ENCODE assay signal across 9 cellular contexts in genomic region chr2:219010162-219010756, GRCh38. TPM values are rescaled to one million over a fixed set of nuclear protein-coding genes. Genes with fewer than 3 reads are reported as not detected.
A peak's percentile ranks its signal among the peaks of the same experiment; 100 is the strongest.
DNase-seq lines count a peak whose midpoint lies in the region; ATAC-seq and TF ChIP-seq lines count a peak whose summit lies in the region.
"Had no signal": no experiment of that assay in that cellular context is flagged by ENCODE, and none has a peak within 500 bp of the region (broad histone marks: within the 10 kb centered on the region; RNA-seq: fewer than 3 reads in every experiment).

No MANE protein-coding gene starts in this region.

- TF ChIP-seq CTCF in HFFc6 (IDR thresholded peaks at IDR 0.05): peak; percentile 51; the same call in 1 of the 2 replicates
- TF ChIP-seq CTCF in suprapubic skin (IDR thresholded peaks at IDR 0.05): peak in 1 of 2 donors; percentile 31

- H3K36me3 Mint-ChIP-seq in HFFc6 (ENCODE audit: low read depth): no peaks in the 10 kb centered on the region
- no peaks in the 10 kb centered on the region for H3K36me3 Mint-ChIP-seq in activated CD8-positive, alpha-beta T cell treated with anti-CD3 and anti-CD28 coated beads, Interleukin-2, amount 10 ng/mL, durations not matched to agents 7 days and 5 days (ENCODE audit: low read depth)
- no peaks in the 10 kb centered on the region for H3K36me3 Mint-ChIP-seq in natural killer cell treated with Interleukin-12 subunit alpha and Interleukin-12 subunit beta and Interleukin-15 and Interleukin-18, amount 100 ng/mL, for 72 hours
- H3K36me3 Mint-ChIP-seq: CD4-positive, CD25-positive, alpha-beta regulatory T cell had no signal

- TF ChIP-seq POLR2A in GM18505 (IDR thresholded peaks at IDR 0.05; ENCODE audit: borderline replicate concordance, extremely low read depth, insufficient read depth, insufficient read length) (no peak), suprapubic skin (IDR thresholded peaks at IDR 0.05) (no peak)

- CTCF ChIA-PET in activated CD8-positive, alpha-beta T cell treated with anti-CD3 and anti-CD28 coated beads, Interleukin-2, amount 10 ng/mL, durations not matched to agents 7 days and 5 days (lab: Charles Lee): interaction anchor here (0.7 to 2.0 kb wide), 9 partner anchors 8 to 141 kb away, joined by 3 to 10 read pairs (median 3); no protein-coding TSS in a partner anchor

- no peaks in the 10 kb centered on the region for H3K9me3 Mint-ChIP-seq in HFFc6
- no peaks in the 10 kb centered on the region for H3K9me3 Mint-ChIP-seq in activated CD8-positive, alpha-beta T cell treated with anti-CD3 and anti-CD28 coated beads, Interleukin-2, amount 10 ng/mL, durations not matched to agents 7 days and 5 days (ENCODE audit: insufficient read depth)
- H3K9me3 Mint-ChIP-seq in natural killer cell treated with Interleukin-12 subunit alpha and Interleukin-12 subunit beta and Interleukin-15 and Interleukin-18, amount 100 ng/mL, for 72 hours: no peaks in the 10 kb centered on the region

- POLR2A ChIA-PET in activated CD8-positive, alpha-beta T cell treated with anti-CD3 and anti-CD28 coated beads, Interleukin-2, amount 10 ng/mL, durations not matched to agents 7 days and 5 days (lab: Charles Lee): no interaction called here

- H3K27me3 ChIP-seq in suprapubic skin: peaks cover 47% of the 10 kb centered on the region

- H3K27ac ChIP-seq in suprapubic skin: no peak overlapping the region

- no peak overlapping the region for H3K4me3 Mint-ChIP-seq in HFFc6
- H3K4me3 Mint-ChIP-seq in activated CD8-positive, alpha-beta T cell treated with anti-CD3 and anti-CD28 coated beads, Interleukin-2, amount 10 ng/mL, durations not matched to agents 7 days and 5 days: no peak overlapping the region
- H3K4me3 Mint-ChIP-seq in natural killer cell treated with Interleukin-12 subunit alpha and Interleukin-12 subunit beta and Interleukin-15 and Interleukin-18, amount 100 ng/mL, for 72 hours: no peak overlapping the region
- H3K4me3 Mint-ChIP-seq: CD4-positive, CD25-positive, alpha-beta regulatory T cell had no signal

- no peaks in the 10 kb centered on the region for H3K4me1 Mint-ChIP-seq in HFFc6 (ENCODE audit: low read depth)
- H3K4me1 Mint-ChIP-seq in activated CD8-positive, alpha-beta T cell treated with anti-CD3 and anti-CD28 coated beads, Interleukin-2, amount 10 ng/mL, durations not matched to agents 7 days and 5 days (ENCODE audit: low read depth): no peaks in the 10 kb centered on the region
- no peaks in the 10 kb centered on the region for H3K4me1 Mint-ChIP-seq in natural killer cell treated with Interleukin-12 subunit alpha and Interleukin-12 subunit beta and Interleukin-15 and Interleukin-18, amount 100 ng/mL, for 72 hours (ENCODE audit: low read depth in 2 of 2)
- H3K4me1 Mint-ChIP-seq: CD4-positive, CD25-positive, alpha-beta regulatory T cell had no signal

- no peak for TF ChIP-seq EP300 in suprapubic skin (IDR thresholded peaks at IDR 0.05)

- no peak overlapping the region for H3K27ac Mint-ChIP-seq in HFFc6
- H3K27ac Mint-ChIP-seq in activated CD8-positive, alpha-beta T cell treated with anti-CD3 and anti-CD28 coated beads, Interleukin-2, amount 10 ng/mL, durations not matched to agents 7 days and 5 days: no peak overlapping the region
- no peak overlapping the region for H3K27ac Mint-ChIP-seq in natural killer cell treated with Interleukin-12 subunit alpha and Interleukin-12 subunit beta and Interleukin-15 and Interleukin-18, amount 100 ng/mL, for 72 hours
- H3K27ac Mint-ChIP-seq: CD4-positive, CD25-positive, alpha-beta regulatory T cell had no signal

- H3K4me3 ChIP-seq in suprapubic skin: no peak overlapping the region

- H3K27me3 Mint-ChIP-seq in HFFc6 (ENCODE audit: insufficient read depth): peaks cover 42% of the 10 kb centered on the region
- peaks cover 14% of the 10 kb centered on the region for H3K27me3 Mint-ChIP-seq in activated CD8-positive, alpha-beta T cell treated with anti-CD3 and anti-CD28 coated beads, Interleukin-2, amount 10 ng/mL, durations not matched to agents 7 days and 5 days (ENCODE audit: low read depth)
- peaks cover 27 to 36% of the 10 kb centered on the region in 2 donors for H3K27me3 Mint-ChIP-seq in natural killer cell treated with Interleukin-12 subunit alpha and Interleukin-12 subunit beta and Interleukin-15 and Interleukin-18, amount 100 ng/mL, for 72 hours

- H3K36me3 ChIP-seq in suprapubic skin: no peaks in the 10 kb centered on the region

- DNase-seq in NCI-H1436 (lab: John Stamatoyannopoulos, UW) (peak; percentile 31), NCI-H1436 treated with DMSO at 0.1 percent for 48 hours (lab: John Stamatoyannopoulos, UW) (no peak), HFFc6 (peak; percentile 7), activated gamma-delta T cell treated with Interleukin-2 at 50 U/mL for 16 hours (no peak), suprapubic skin (ENCODE audit: low spot score in 2 of 2) (no peak)
- peak; percentile 42 for DNase-seq in activated CD8-positive, alpha-beta T cell treated with anti-CD3 and anti-CD28 coated beads, Interleukin-2, amount 10 ng/mL, durations not matched to agents 7 days and 5 days
- peak; percentile 56 for DNase-seq in natural killer cell treated with Interleukin-12 subunit alpha and Interleukin-12 subunit beta and Interleukin-15 and Interleukin-18, amount 100 ng/mL, for 72 hours (ENCODE audit: low spot score)

- 65% methylated on average over 6 of the region's 6 CpGs for WGBS in suprapubic skin

- no peaks in the 10 kb centered on the region for H3K4me1 ChIP-seq in suprapubic skin

- H3K9me3 ChIP-seq in suprapubic skin: no peaks in the 10 kb centered on the region

- peak; percentile 70 for ATAC-seq in activated CD8-positive, alpha-beta T cell treated with anti-CD3 and anti-CD28 coated beads, Interleukin-2, amount 10 ng/mL, durations not matched to agents 7 days and 5 days
- ATAC-seq in natural killer cell treated with Interleukin-12 subunit alpha and Interleukin-12 subunit beta and Interleukin-15 and Interleukin-18, amount 100 ng/mL, for 72 hours: peak in 1 of 2 donors; percentile 45
- no peak for ATAC-seq in GM18505 (IDR thresholded peaks at IDR 0.05; ENCODE audit: unreplicated experiment)

RNA-seq across cellular contexts. Expression of gene CRYBA2, which starts 17.0 kb away (rescaled TPM):
- not detected for total RNA-seq in HFFc6 (2021; fragmentation: NEBNext Ultra II Directional; extraction: Animal tissue kit (Norgen Biotek cat#: 25700))
- total RNA-seq in activated CD8-positive, alpha-beta T cell treated with anti-CD3 and anti-CD28 coated beads, Interleukin-2, amount 10 ng/mL, durations not matched to agents 7 days and 5 days: not detected
- total RNA-seq in natural killer cell treated with Interleukin-12 subunit alpha and Interleukin-12 subunit beta and Interleukin-15 and Interleukin-18, amount 100 ng/mL, for 72 hours: not detected
- not detected for total RNA-seq in suprapubic skin
- total RNA-seq: CD4-positive, CD25-positive, alpha-beta regulatory T cell had no signal

RNA-seq across cellular contexts. Expression of gene FEV, which starts 25.3 kb away (rescaled TPM):
- total RNA-seq in HFFc6 (2021; fragmentation: NEBNext Ultra II Directional; extraction: Animal tissue kit (Norgen Biotek cat#: 25700)): not detected
- not detected for total RNA-seq in activated CD8-positive, alpha-beta T cell treated with anti-CD3 and anti-CD28 coated beads, Interleukin-2, amount 10 ng/mL, durations not matched to agents 7 days and 5 days
- total RNA-seq in natural killer cell treated with Interleukin-12 subunit alpha and Interleukin-12 subunit beta and Interleukin-15 and Interleukin-18, amount 100 ng/mL, for 72 hours: not detected
- not detected for total RNA-seq in suprapubic skin
- total RNA-seq: CD4-positive, CD25-positive, alpha-beta regulatory T cell had no signal

RNA-seq across cellular contexts. Expression of gene CFAP65, which starts 31.1 kb away (rescaled TPM):
- not detected for total RNA-seq in HFFc6 (2021; fragmentation: NEBNext Ultra II Directional; extraction: Animal tissue kit (Norgen Biotek cat#: 25700))
- total RNA-seq in activated CD8-positive, alpha-beta T cell treated with anti-CD3 and anti-CD28 coated beads, Interleukin-2, amount 10 ng/mL, durations not matched to agents 7 days and 5 days: not detected
- total RNA-seq in natural killer cell treated with Interleukin-12 subunit alpha and Interleukin-12 subunit beta and Interleukin-15 and Interleukin-18, amount 100 ng/mL, for 72 hours: not detected
- not detected for total RNA-seq in suprapubic skin
- total RNA-seq: CD4-positive, CD25-positive, alpha-beta regulatory T cell had no signal

RNA-seq across cellular contexts. Expression of gene IHH, which starts 50.5 kb away (rescaled TPM):
- total RNA-seq in HFFc6 (2021; fragmentation: NEBNext Ultra II Directional; extraction: Animal tissue kit (Norgen Biotek cat#: 25700)): not detected
- total RNA-seq in activated CD8-positive, alpha-beta T cell treated with anti-CD3 and anti-CD28 coated beads, Interleukin-2, amount 10 ng/mL, durations not matched to agents 7 days and 5 days: not detected
- under 1 TPM in 1 of 2 donors, not detected in 1; 0.28 TPM for total RNA-seq in natural killer cell treated with Interleukin-12 subunit alpha and Interleukin-12 subunit beta and Interleukin-15 and Interleukin-18, amount 100 ng/mL, for 72 hours
- under 1 TPM in 2 of 4 donors, not detected in 2; 0.23 to 0.30 TPM for total RNA-seq in suprapubic skin
- total RNA-seq: CD4-positive, CD25-positive, alpha-beta regulatory T cell had no signal

RNA-seq across cellular contexts. Expression of gene CDK5R2, which starts 50.8 kb away (rescaled TPM):
- total RNA-seq in HFFc6 (2021; fragmentation: NEBNext Ultra II Directional; extraction: Animal tissue kit (Norgen Biotek cat#: 25700)): under 1 TPM in 4 of 6 experiments, not detected in 2; 0.07 to 0.15 (median 0.08) TPM
- not detected for total RNA-seq in activated CD8-positive, alpha-beta T cell treated with anti-CD3 and anti-CD28 coated beads, Interleukin-2, amount 10 ng/mL, durations not matched to agents 7 days and 5 days
- total RNA-seq in natural killer cell treated with Interleukin-12 subunit alpha and Interleukin-12 subunit beta and Interleukin-15 and Interleukin-18, amount 100 ng/mL, for 72 hours: not detected
- not detected for total RNA-seq in suprapubic skin
- total RNA-seq: CD4-positive, CD25-positive, alpha-beta regulatory T cell had no signal

Comparison
In these comparisons a context has a peak if more than half of its experiments do, and no peak if none do; other contexts are left out.
1. DNase-seq: peak in NCI-H1436 (single experiment), HFFc6 (single experiment), activated CD8-positive, alpha-beta T cell treated with anti-CD3 and anti-CD28 coated beads, Interleukin-2, amount 10 ng/mL, durations not matched to agents 7 days and 5 days (single experiment) and natural killer cell treated with Interleukin-12 subunit alpha and Interleukin-12 subunit beta and Interleukin-15 and Interleukin-18, amount 100 ng/mL, for 72 hours (single experiment); none in NCI-H1436 treated with DMSO at 0.1 percent for 48 hours (single experiment), activated gamma-delta T cell treated with Interleukin-2 at 50 U/mL for 16 hours (single experiment) and suprapubic skin (0 of 2).